14 cellular contexts compared by ENCODE assay signal in the genomic region with DNA sequence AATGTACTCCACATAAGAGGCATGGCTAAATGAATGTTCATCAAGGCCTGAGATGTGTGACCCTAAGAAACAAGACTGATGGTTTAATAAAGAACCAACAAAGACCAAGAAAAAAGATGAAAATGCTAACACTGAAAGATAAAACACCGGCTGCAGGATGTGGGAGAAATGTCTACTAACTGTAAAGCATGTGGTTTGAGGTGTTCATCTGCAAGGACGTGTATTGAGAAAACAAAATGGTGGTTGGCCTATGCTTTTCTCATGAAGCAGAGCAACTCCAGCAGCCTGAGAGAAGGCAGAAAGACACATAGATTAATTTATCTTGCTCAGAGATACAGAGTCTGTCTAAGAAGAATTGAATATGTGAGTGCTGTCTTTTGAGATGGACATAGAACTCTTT.
A peak's percentile ranks its signal among the peaks of the same experiment; 100 is the strongest.
DNase-seq lines count a peak whose midpoint lies in the region; ATAC-seq and TF ChIP-seq lines count a peak whose summit lies in the region.
"Had no signal": no experiment of that assay in that cellular context is flagged by ENCODE, and none has a peak within 500 bp of the region (broad histone marks: within the 10 kb centered on the region; RNA-seq: fewer than 3 reads in every experiment).

No MANE protein-coding gene starts in this region.

- WGBS in neuronal stem cell (ENCODE audit: extremely low coverage in 2 of 2, insufficient read length in 2 of 2, insufficient replicate concordance in 1 of 2), 2 donors, result no CpG with 5 or more reads among the region's 2 CpGs
- 80 to 93% (median 84%) methylated on average over 2 of the region's 2 CpGs for WGBS in stomach, 5 donors
- WGBS in thyroid gland, 2 donors, result 91% methylated on average over 2 of the region's 2 CpGs

- H3K9ac ChIP-seq in DND-41 (ENCODE audit: low read depth, low read length) (no peak overlapping the region), OCI-LY3 (ENCODE audit: low read length) (no peak overlapping the region), neuronal stem cell (ENCODE audit: low read depth, low read length, poor library complexity) (no peak overlapping the region)

- no peaks in the 10 kb centered on the region for H3K79me1 ChIP-seq in neuronal stem cell (ENCODE audit: low read depth, low read length)

- H3F3A ChIP-seq in GM23338 (replicated peaks; ENCODE audit: low read depth), result no peaks in the 10 kb centered on the region

- H3K27me3 ChIP-seq in DND-41 (ENCODE audit: insufficient read depth, low read length, poor library complexity) (no peaks in the 10 kb centered on the region), GM23338 (ENCODE audit: insufficient read depth) (no peaks in the 10 kb centered on the region), OCI-LY3 (ENCODE audit: low read depth, low read length) (no peaks in the 10 kb centered on the region), neuronal stem cell (ENCODE audit: control insufficient read depth in 3 of 3, insufficient read depth in 3 of 3, low read depth in 1 of 3, low read length in 3 of 3) (no peaks in the 10 kb centered on the region), stomach (no peaks in the 10 kb centered on the region), thyroid gland (no peaks in the 10 kb centered on the region)

- H2BK120ac ChIP-seq in neuronal stem cell (ENCODE audit: low read depth, low read length), result no peak overlapping the region

- intact Hi-C loops in stomach (cut with DNase I; ENCODE audit: low total_unique reads), result no loop called here
- intact Hi-C loops in thyroid gland (cut with DNase I), result no loop called here

- no peaks in the 10 kb centered on the region for H3K79me2 ChIP-seq in DND-41 (ENCODE audit: insufficient read depth, low read length)
- H3K79me2 ChIP-seq in GM23338 (replicated peaks; ENCODE audit: insufficient read depth), result no peaks in the 10 kb centered on the region
- no peaks in the 10 kb centered on the region for H3K79me2 ChIP-seq in OCI-LY3 (ENCODE audit: low read length)

- H3K4ac ChIP-seq in neuronal stem cell (ENCODE audit: low read length), result no peak overlapping the region

- H4K20me1 ChIP-seq in DND-41 (ENCODE audit: insufficient read depth, low read length) (no peaks in the 10 kb centered on the region), GM23338 (replicated peaks; ENCODE audit: insufficient read depth) (no peaks in the 10 kb centered on the region), OCI-LY3 (ENCODE audit: insufficient read depth, low read length) (no peaks in the 10 kb centered on the region)

- H2AK5ac ChIP-seq in neuronal stem cell (ENCODE audit: low read depth, low read length), result no peak overlapping the region

- no peak for TF ChIP-seq CTCF in DND-41 (IDR thresholded peaks at IDR 0.05; ENCODE audit: borderline replicate concordance, extremely low read depth, low read length, poor library complexity, severe bottlenecking)
- no peak for TF ChIP-seq CTCF in GM23338 (conservative IDR thresholded peaks at IDR 0.05; ENCODE audit: low read depth in 2 of 2)
- no peak for TF ChIP-seq CTCF in OCI-LY3 (IDR thresholded peaks at IDR 0.05; ENCODE audit: low read depth, low read length)
- no peak for TF ChIP-seq CTCF in stomach (IDR thresholded peaks at IDR 0.05)
- no peak for TF ChIP-seq CTCF in thyroid gland (IDR thresholded peaks at IDR 0.05)

- H3K27ac Mint-ChIP-seq in GM23338, result no peak overlapping the region
- H3K27ac Mint-ChIP-seq: CD4-positive, alpha-beta memory T cell had no signal

- H3K36me3 ChIP-seq in DND-41 (ENCODE audit: insufficient read depth, low read length) (no peaks in the 10 kb centered on the region), GM23338 (ENCODE audit: insufficient read depth) (no peaks in the 10 kb centered on the region), OCI-LY3 (replicated peaks; ENCODE audit: low read depth, low read length) (no peaks in the 10 kb centered on the region), neuronal stem cell (replicated peaks in 1 of 2; ENCODE audit: control insufficient read depth in 2 of 2, insufficient read depth in 2 of 2, low read length in 2 of 2) (no peaks in the 10 kb centered on the region), stomach (no peaks in the 10 kb centered on the region), thyroid gland (no peaks in the 10 kb centered on the region)

- H3K27ac ChIP-seq in DND-41 (ENCODE audit: low read length), result no peak overlapping the region
- no peak overlapping the region for H3K27ac ChIP-seq in GM23338 (ENCODE audit: low read depth)
- H3K27ac ChIP-seq in OCI-LY3 (ENCODE audit: low read length), result no peak overlapping the region
- no peak overlapping the region for H3K27ac ChIP-seq in neuronal stem cell (replicated peaks; ENCODE audit: low read length)
- H3K27ac ChIP-seq in stomach, result no peak overlapping the region
- no peak overlapping the region for H3K27ac ChIP-seq in thyroid gland

- no peaks in the 10 kb centered on the region for H3K27me3 Mint-ChIP-seq in GM23338 (ENCODE audit: insufficient read depth, low read depth, poor library complexity)

- no peak overlapping the region for H3K18ac ChIP-seq in neuronal stem cell (ENCODE audit: low read length)

- no peaks in the 10 kb centered on the region for H3K9me3 ChIP-seq in DND-41 (ENCODE audit: insufficient read depth, low read length, severe bottlenecking)
- no peaks in the 10 kb centered on the region for H3K9me3 ChIP-seq in OCI-LY3 (ENCODE audit: insufficient read depth, low read length)
- no peaks in the 10 kb centered on the region for H3K9me3 ChIP-seq in neuronal stem cell (replicated peaks in 1 of 2; ENCODE audit: control insufficient read depth in 2 of 2, insufficient read depth in 1 of 2, low read depth in 1 of 2, low read length in 2 of 2)
- no peaks in the 10 kb centered on the region for H3K9me3 ChIP-seq in stomach
- H3K9me3 ChIP-seq in thyroid gland, result no peaks in the 10 kb centered on the region

- peaks cover 15% of the 10 kb centered on the region for H3K4me1 Mint-ChIP-seq in GM23338
- H3K4me1 Mint-ChIP-seq: CD4-positive, alpha-beta memory T cell had no signal

- no peaks in the 10 kb centered on the region for H3K9me3 Mint-ChIP-seq in GM23338
- H3K9me3 Mint-ChIP-seq: CD4-positive, alpha-beta memory T cell had no signal

- H3K4me2 ChIP-seq in DND-41 (ENCODE audit: insufficient read depth, low read length) (no peak overlapping the region), GM23338 (no peak overlapping the region), OCI-LY3 (ENCODE audit: low read length) (no peak overlapping the region), neuronal stem cell (ENCODE audit: insufficient read depth, low read length, poor library complexity, severe bottlenecking) (no peak overlapping the region)

- H2BK15ac ChIP-seq in neuronal stem cell (ENCODE audit: low read length), result no peak overlapping the region

- no peak overlapping the region for H3K4me3 ChIP-seq in DND-41 (ENCODE audit: low read depth in 1 of 2, low read length in 2 of 2)
- no peak overlapping the region for H3K4me3 ChIP-seq in GM23338
- no peak overlapping the region for H3K4me3 ChIP-seq in OCI-LY3 (ENCODE audit: low read length)
- H3K4me3 ChIP-seq in neuronal stem cell (ENCODE audit: low read length in 2 of 2), result no peak overlapping the region
- no peak overlapping the region for H3K4me3 ChIP-seq in stomach
- no peak overlapping the region for H3K4me3 ChIP-seq in thyroid gland (replicated peaks in 1 of 3)

- no peak for TF ChIP-seq EP300 in stomach (IDR thresholded peaks at IDR 0.05)

- ATAC-seq in DND-41 (ENCODE audit: insufficient read depth, low read depth), result 0 out of 3 replicates have a peak, but pooled peaks have one; percentile 47
- ATAC-seq in GM23338, result no peak

- H3K4me1 ChIP-seq in DND-41 (ENCODE audit: insufficient read depth, low read length) (no peaks in the 10 kb centered on the region), GM23338 (ENCODE audit: insufficient read depth) (peaks cover 13% of the 10 kb centered on the region; the same call in 1 of the 2 replicates), OCI-LY3 (ENCODE audit: low read length) (peaks cover 37% of the 10 kb centered on the region), neuronal stem cell (ENCODE audit: control insufficient read depth in 2 of 2, insufficient read depth in 1 of 2, low read depth in 1 of 2, low read length in 2 of 2) (peaks cover 0 to 10% of the 10 kb centered on the region in 2 donors), stomach (peaks cover 0 to 5% (median 0%) of the 10 kb centered on the region in 4 donors), thyroid gland (peaks cover 4 to 6% of the 10 kb centered on the region in 2 donors)

- no peaks in the 10 kb centered on the region for H3K36me3 Mint-ChIP-seq in GM23338 (ENCODE audit: low read depth)
- H3K36me3 Mint-ChIP-seq: CD4-positive, alpha-beta memory T cell had no signal

- no peak overlapping the region for H3K23ac ChIP-seq in neuronal stem cell (ENCODE audit: low read depth, low read length, poor library complexity)

- peaks cover 16% of the 10 kb centered on the region for H3K9me2 ChIP-seq in GM23338 (ENCODE audit: insufficient read depth)

- TF ChIP-seq POLR2A in stomach (IDR thresholded peaks at IDR 0.05) (no peak), thyroid gland (IDR thresholded peaks at IDR 0.05) (no peak)

- H2BK5ac ChIP-seq in neuronal stem cell (ENCODE audit: low read length), result no peak overlapping the region

- no peak overlapping the region for H3K4me3 Mint-ChIP-seq in GM23338
- H3K4me3 Mint-ChIP-seq: CD4-positive, alpha-beta memory T cell had no signal

- H4K8ac ChIP-seq in neuronal stem cell (ENCODE audit: low read depth, low read length), result no peak overlapping the region

- no peak overlapping the region for H3K14ac ChIP-seq in neuronal stem cell (ENCODE audit: low read length)

- no peak overlapping the region for H4K91ac ChIP-seq in neuronal stem cell (ENCODE audit: low read depth, low read length, poor library complexity)

- DNase-seq in DND-41, result no peak
- no peak for DNase-seq in GM23338 (ENCODE audit: low spot score)
- DNase-seq in neuronal stem cell (ENCODE audit: low spot score), result no peak
- no peak for DNase-seq in stomach
- no peak for DNase-seq in iPS-NIHi7 (ENCODE audit: extremely low spot score)
- DNase-seq in thyroid gland, result no peak
- DNase-seq: C1 segment of cervical spinal cord; Calu3; CD4-positive, alpha-beta memory T cell; COR-L47; DMS79 treated with DMSO at 0.1 percent for 48 hours; H7; HCEC 1CT had no signal

- no peak overlapping the region for H2BK12ac ChIP-seq in neuronal stem cell (ENCODE audit: low read length)

- H2AFZ ChIP-seq in DND-41 (ENCODE audit: low read depth, low read length), result no peak overlapping the region
- peak overlapping the region; percentile 23; the same call in 1 of the 2 replicates for H2AFZ ChIP-seq in GM23338
- 0 out of 2 replicates have a peak overlapping the region, but pooled peaks have one; percentile 10 for H2AFZ ChIP-seq in OCI-LY3 (ENCODE audit: low read depth, low read length)
- H2AFZ ChIP-seq in neuronal stem cell (ENCODE audit: low read length), result peak overlapping the region; percentile 1

TF ChIP-seq in GM23338, 12 proteins besides CTCF, POLR2A, EP300 and RAD21:
- no peak for TF ChIP-seq CREB1 (CRISPR knock-in tag; IDR thresholded peaks at IDR 0.05; ENCODE audit: low read depth)
- no peak for TF ChIP-seq ZNF331 (CRISPR knock-in tag; IDR thresholded peaks at IDR 0.05; ENCODE audit: low read depth)
- TF ChIP-seq POLR2AphosphoS5 (IDR thresholded peaks at IDR 0.05; ENCODE audit: low read depth), result no peak
- no peak for TF ChIP-seq ZNF114 (CRISPR knock-in tag; IDR thresholded peaks at IDR 0.05)
